In genomic region chr1:206001476-206001888, GRCh38 we compare ENCODE assay signal across 8 cellular contexts. TPM values are rescaled to one million over a fixed set of nuclear protein-coding genes. Genes with fewer than 3 reads are reported as not detected.
DNase-seq lines count a peak whose midpoint lies in the region; ATAC-seq and TF ChIP-seq lines count a peak whose summit lies in the region.

No MANE protein-coding gene starts in this region.

- H3K4me3 ChIP-seq in PC-9 (no peak overlapping the region), urinary bladder (ENCODE audit: low read depth, low read length) (no peak overlapping the region)
- no peak overlapping the region for H3K4me3 ChIP-seq in CD8-positive, alpha-beta T cell (ENCODE audit: low read depth, low read length)

- DNase-seq in EL, result peak; percentile 95
- DNase-seq in PC-9, result peak; percentile 37 to 77
- DNase-seq in mesenteric fat pad (ENCODE audit: low spot score), result peak; percentile 85
- no peak for DNase-seq in CD8-positive, alpha-beta T cell

- H3K27me3 ChIP-seq in PC-9 (ENCODE audit: insufficient read depth, low read depth), result no peaks in the 10 kb centered on the region
- H3K27me3 ChIP-seq in CD8-positive, alpha-beta T cell (ENCODE audit: insufficient read depth, low read length), result no peaks in the 10 kb centered on the region

- peak overlapping the region; percentile 49 for H3K4me2 ChIP-seq in PC-9

- H3K4me1 ChIP-seq in PC-9 (replicated peaks; ENCODE audit: insufficient read depth) (peaks cover 15% of the 10 kb centered on the region), urinary bladder (ENCODE audit: insufficient read depth) (no peaks in the 10 kb centered on the region)
- H3K4me1 ChIP-seq in CD8-positive, alpha-beta T cell (ENCODE audit: insufficient read depth, low read length), result no peaks in the 10 kb centered on the region

- no peak overlapping the region for H2AFZ ChIP-seq in PC-9

- WGBS in urinary bladder, result 17% methylated on average over 3 of the region's 3 CpGs

- POLR2A ChIA-PET in PC-9 (lab: Charles Lee; ENCODE audit: unreplicated experiment), result interaction anchor here (0.6 to 0.8 kb wide), 2 partner anchors 152 to 477 kb away, joined by 4 read pairs; partner anchors contain the start of gene PM20D1
- POLR2A ChIA-PET in CD8-positive, alpha-beta T cell (lab: Charles Lee), result no interaction called here

- no peak overlapping the region for H3K27ac Mint-ChIP-seq in CD8-positive, alpha-beta T cell

- no peaks in the 10 kb centered on the region for H4K20me1 ChIP-seq in PC-9 (ENCODE audit: insufficient read depth)

- BruUV-seq in PC-9 (replicated peaks; lab: Mats Ljungman, UMichigan), result no TSS peak

- intact Hi-C loops in PC-9 (cut with micrococcal nuclease; ENCODE audit: unreplicated experiment), result no loop called here
- intact Hi-C loops in CD8-positive, alpha-beta T cell (cut with DNase I, micrococcal nuclease), result no loop called here

- no peaks in the 10 kb centered on the region for H3K9me3 Mint-ChIP-seq in CD8-positive, alpha-beta T cell

- CTCF ChIA-PET in PC-9 (lab: Charles Lee), result interaction anchor here (0.7 to 0.8 kb wide), 2 partner anchors 9 to 12 kb away, joined by 3 to 4 read pairs; no protein-coding TSS in a partner anchor
- CTCF ChIA-PET in CD8-positive, alpha-beta T cell (lab: Charles Lee), result interaction anchor here (1.4 kb wide), 1 partner anchor 24 kb away, joined by 6 read pairs; no protein-coding TSS in a partner anchor

- H3F3A ChIP-seq in PC-9 (ENCODE audit: insufficient read depth, low read depth), result peaks cover 21% of the 10 kb centered on the region; the same call in 1 of the 2 replicates

- ATAC-seq in CD8-positive, alpha-beta T cell, result no peak
- ATAC-seq in HG02938 (IDR thresholded peaks at IDR 0.05; ENCODE audit: unreplicated experiment) (no peak), HG02623 (IDR thresholded peaks at IDR 0.05; ENCODE audit: unreplicated experiment) (no peak)

- no peaks in the 10 kb centered on the region for H3K9me3 ChIP-seq in PC-9 (ENCODE audit: insufficient read depth, low read depth)
- H3K9me3 ChIP-seq in CD8-positive, alpha-beta T cell (ENCODE audit: low read length), result no peaks in the 10 kb centered on the region

- no peak for TF ChIP-seq CTCF in PC-9 (conservative IDR thresholded peaks at IDR 0.05)
- TF ChIP-seq CTCF in CD8-positive, alpha-beta T cell (IDR thresholded peaks at IDR 0.05), result no peak

- no peaks in the 10 kb centered on the region for H3K36me3 Mint-ChIP-seq in CD8-positive, alpha-beta T cell

- H3K4me1 Mint-ChIP-seq in CD8-positive, alpha-beta T cell (ENCODE audit: low read depth), result no peaks in the 10 kb centered on the region

- H3K27me3 Mint-ChIP-seq in CD8-positive, alpha-beta T cell (ENCODE audit: low read depth), result peaks cover 7% of the 10 kb centered on the region

- H3K27ac ChIP-seq in PC-9, result no peak overlapping the region
- peak overlapping the region; percentile 49 for H3K27ac ChIP-seq in cingulate gyrus (ENCODE audit: low read depth, low read length)
- H3K27ac ChIP-seq in urinary bladder (ENCODE audit: low read depth), result peak overlapping the region; percentile 49
- no peak overlapping the region for H3K27ac ChIP-seq in CD8-positive, alpha-beta T cell (ENCODE audit: low read depth, low read length)

- no peak overlapping the region for H3K4me3 Mint-ChIP-seq in CD8-positive, alpha-beta T cell

- no peaks in the 10 kb centered on the region for H3K79me2 ChIP-seq in PC-9 (ENCODE audit: low read depth)

- H3K9me2 ChIP-seq in PC-9 (ENCODE audit: insufficient read depth), result no peaks in the 10 kb centered on the region

- H3K36me3 ChIP-seq in PC-9 (ENCODE audit: low read depth), result no peaks in the 10 kb centered on the region
- no peaks in the 10 kb centered on the region for H3K36me3 ChIP-seq in urinary bladder (ENCODE audit: insufficient read depth)
- no peaks in the 10 kb centered on the region for H3K36me3 ChIP-seq in CD8-positive, alpha-beta T cell (ENCODE audit: insufficient read depth, low read length)

RNA-seq across cellular contexts. Expression of gene RAB7B, which starts 1.7 kb away (rescaled TPM):
- total RNA-seq in PC-9 (2021) (not detected in 2 replicates), mesenteric fat pad (6.0 TPM), urinary bladder (11.5 TPM)
- 4.6 TPM for polyA plus RNA-seq in urinary bladder
- not detected for total RNA-seq in CD8-positive, alpha-beta T cell

RNA-seq across cellular contexts. Expression of gene CTSE, which starts 22.2 kb away (rescaled TPM):
- 0.65 and 1.2 TPM in 2 replicates for total RNA-seq in PC-9 (2021)
- total RNA-seq in mesenteric fat pad, result 0.35 TPM
- 0.26 TPM for total RNA-seq in urinary bladder
- 0.72 TPM for polyA plus RNA-seq in urinary bladder
- total RNA-seq in CD8-positive, alpha-beta T cell, result not detected

RNA-seq across cellular contexts. Expression of gene RHEX, which starts 51.5 kb away (rescaled TPM):
- total RNA-seq in PC-9 (2021) (not detected in 2 replicates), mesenteric fat pad (2.2 TPM), urinary bladder (12.5 TPM)
- 8.5 TPM for polyA plus RNA-seq in urinary bladder
- not detected for total RNA-seq in CD8-positive, alpha-beta T cell

RNA-seq across cellular contexts. Expression of gene SLC26A9, which starts 58.2 kb away (rescaled TPM):
- total RNA-seq in PC-9 (2021), result 0.98 and 1.0 TPM in 2 replicates
- total RNA-seq in mesenteric fat pad, result not detected
- not detected for total RNA-seq in urinary bladder
- polyA plus RNA-seq in urinary bladder, result not detected
- not detected for total RNA-seq in CD8-positive, alpha-beta T cell

Comparison
In these comparisons a context has a peak if more than half of its experiments do, and no peak if none do; other contexts are left out.
1. DNase-seq: peak in EL (single experiment), PC-9 (2 of 2) and mesenteric fat pad (single experiment); none in CD8-positive, alpha-beta T cell (0 of 7).
2. H3K27ac ChIP-seq: peak in cingulate gyrus (single experiment) and urinary bladder (single experiment); none in PC-9 (single experiment) and CD8-positive, alpha-beta T cell (single experiment).